In the genomic region with DNA sequence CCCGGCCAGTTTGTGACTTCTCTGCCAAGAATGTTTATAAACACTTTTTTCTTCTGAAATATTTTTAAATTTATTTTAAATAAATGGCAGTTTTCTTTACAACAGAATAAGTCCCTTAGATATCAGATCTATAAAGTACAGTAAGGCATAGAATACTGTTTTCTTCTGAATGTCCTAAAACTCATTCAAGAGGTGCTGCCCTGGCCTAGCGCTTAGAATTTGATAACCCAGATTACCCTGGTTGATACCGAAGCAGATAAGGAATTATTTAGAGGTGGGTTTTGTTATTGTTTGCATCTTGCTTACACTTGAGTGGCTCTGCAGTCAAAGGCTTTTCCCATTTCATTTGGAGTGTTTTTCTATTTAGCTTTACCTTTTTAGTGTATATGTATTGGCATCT, we compare ENCODE assay signal across 10 cellular contexts. TPM values are rescaled to one million over a fixed set of nuclear protein-coding genes. Genes with fewer than 3 reads are reported as not detected.
A peak's percentile ranks its signal among the peaks of the same experiment; 100 is the strongest.
DNase-seq lines count a peak whose midpoint lies in the region; ATAC-seq and TF ChIP-seq lines count a peak whose summit lies in the region.
"Had no signal": no experiment of that assay in that cellular context is flagged by ENCODE, and none has a peak within 500 bp of the region (broad histone marks: within the 10 kb centered on the region; RNA-seq: fewer than 3 reads in every experiment).

No MANE protein-coding gene starts in this region.

- in situ Hi-C loops in GM13976 (cut with MboI; ENCODE audit: low sequenced_read_pairs, unreplicated experiment) = no loop called here

- H3K36me3 ChIP-seq in BE2C (peaks cover under 1% of the 10 kb centered on the region; the same call in 1 of the 2 replicates), KMS-11 (ENCODE audit: insufficient read depth) (no peaks in the 10 kb centered on the region)

- DNase-seq in BE2C (no peak), natural killer cell (no peak), cortex of kidney (lab: John Stamatoyannopoulos, UW) (no peak), GM13976 (ENCODE audit: low spot score) (no peak), NCI-H1105 (lab: John Stamatoyannopoulos, UW) (no peak)
- DNase-seq in central memory CD8-positive, alpha-beta T cell (ENCODE audit: low spot score in 2 of 2) = no peak
- DNase-seq in stimulated activated CD4-positive, alpha-beta T cell treated with anti-CD3 and anti-CD28 coated beads, Interleukin-2, amount 100 ng/mL, for 48 hours = no peak

- no peak overlapping the region for H3K27ac ChIP-seq in KMS-11

- H3K27ac Mint-ChIP-seq in central memory CD8-positive, alpha-beta T cell (ENCODE audit: low read depth) = peak overlapping the region; percentile 68
- peak overlapping the region; percentile 71 to 75 for H3K27ac Mint-ChIP-seq in natural killer cell

- peaks cover 21% of the 10 kb centered on the region for H3K36me3 Mint-ChIP-seq in central memory CD8-positive, alpha-beta T cell (ENCODE audit: insufficient read depth)
- H3K36me3 Mint-ChIP-seq in natural killer cell = peaks cover 7% of the 10 kb centered on the region

- H3K9me3 Mint-ChIP-seq in central memory CD8-positive, alpha-beta T cell = no peaks in the 10 kb centered on the region
- no peaks in the 10 kb centered on the region for H3K9me3 Mint-ChIP-seq in natural killer cell

- no peak for ATAC-seq in central memory CD8-positive, alpha-beta T cell (replicated peaks; ENCODE audit: extremely low read depth, poor library complexity, severe bottlenecking)
- ATAC-seq in natural killer cell = no peak

- H4K20me1 ChIP-seq in KMS-11 (ENCODE audit: insufficient read depth) = no peaks in the 10 kb centered on the region

- H3K27me3 ChIP-seq in BE2C (no peaks in the 10 kb centered on the region), KMS-11 (ENCODE audit: insufficient read depth, low read depth) (no peaks in the 10 kb centered on the region)

- H3K9ac ChIP-seq in KMS-11 = no peak overlapping the region

- H3K4me1 Mint-ChIP-seq in central memory CD8-positive, alpha-beta T cell = peaks cover 38% of the 10 kb centered on the region
- H3K4me1 Mint-ChIP-seq in natural killer cell = peaks cover 19 to 45% of the 10 kb centered on the region in 2 donors

- TF ChIP-seq CTCF in BE2C (IDR thresholded peaks at IDR 0.05; ENCODE audit: low read depth, low read length) = no peak
- no peak for TF ChIP-seq CTCF in KMS-11 (conservative IDR thresholded peaks at IDR 0.05; ENCODE audit: low read depth, low read length)
- no peak for TF ChIP-seq CTCF in natural killer cell (IDR thresholded peaks at IDR 0.05)
- TF ChIP-seq CTCF in GM13976 (IDR thresholded peaks at IDR 0.05; ENCODE audit: borderline replicate concordance, control extremely low read depth, extremely low read depth, insufficient read depth, missing control alignments) = no peak

- H2AFZ ChIP-seq in KMS-11 (ENCODE audit: low read depth) = no peak overlapping the region

- H3K4me1 ChIP-seq in BE2C (no peaks in the 10 kb centered on the region; the same call in 1 of the 2 replicates), KMS-11 (ENCODE audit: low read depth, poor library complexity, severe bottlenecking) (peaks cover 8% of the 10 kb centered on the region)

- no peaks in the 10 kb centered on the region for H3K27me3 Mint-ChIP-seq in central memory CD8-positive, alpha-beta T cell
- H3K27me3 Mint-ChIP-seq in natural killer cell (ENCODE audit: low read depth in 2 of 2) = no peaks in the 10 kb centered on the region

- peak overlapping the region; percentile 97 for H3K4me3 Mint-ChIP-seq in central memory CD8-positive, alpha-beta T cell
- peak overlapping the region; percentile 98 for H3K4me3 Mint-ChIP-seq in natural killer cell

- intact Hi-C loops in natural killer cell (cut with micrococcal nuclease) = no loop called here

- no peaks in the 10 kb centered on the region for H3K9me3 ChIP-seq in BE2C

- peak overlapping the region; percentile 61 for H3K4me2 ChIP-seq in KMS-11

- H3K4me3 ChIP-seq in BE2C (ENCODE audit: low read depth, low read length) (peak overlapping the region; percentile 99), KMS-11 (IDR thresholded peaks at IDR 0.05; ENCODE audit: insufficient read depth, low read depth, low read length) (no peak overlapping the region)

- no peaks in the 10 kb centered on the region for H3K79me2 ChIP-seq in KMS-11 (ENCODE audit: insufficient read depth, low read depth)

RNA-seq across cellular contexts. Expression of a gene that starts 1.1 kb away (rescaled TPM):
- polyA plus RNA-seq in BE2C (2012; ENCODE audit: insufficient read depth, insufficient read length, low read depth) = 34.0 TPM
- total RNA-seq in natural killer cell = 10 to 100 TPM; 24.3 to 42.5 (median 39.3) TPM

RNA-seq across cellular contexts. Expression of a gene that starts 1.3 kb away (rescaled TPM):
- 38.9 TPM for polyA plus RNA-seq in BE2C (2012; ENCODE audit: insufficient read depth, insufficient read length, low read depth)
- total RNA-seq in natural killer cell = 10 to 100 TPM; 21.6 to 25.4 (median 24.0) TPM

RNA-seq across cellular contexts. Expression of a gene that starts 21.7 kb away (rescaled TPM):
- not detected for polyA plus RNA-seq in BE2C (2012; ENCODE audit: insufficient read depth, insufficient read length, low read depth)
- under 1 TPM in 1 of 3 donors, not detected in 2; 0.38 TPM for total RNA-seq in natural killer cell
- total RNA-seq: dermis microvascular lymphatic vessel endothelial cell, RPMI7951 had no signal

RNA-seq across cellular contexts. Expression of a gene that starts 30.0 kb away (rescaled TPM):
- 99.7 TPM for polyA plus RNA-seq in BE2C (2012; ENCODE audit: insufficient read depth, insufficient read length, low read depth)
- total RNA-seq in natural killer cell = 100 to 1,000 TPM in 2 of 3 donors, 10 to 100 TPM in 1; 83.0 to 113 (median 107) TPM

RNA-seq across cellular contexts. Expression of a gene that starts 30.7 kb away (rescaled TPM):
- polyA plus RNA-seq in BE2C (2012; ENCODE audit: insufficient read depth, insufficient read length, low read depth) = 75.8 TPM
- 10 to 100 TPM; 27.6 to 33.6 (median 31.2) TPM for total RNA-seq in natural killer cell
